8 cellular contexts compared by ENCODE assay signal in genomic region chr11:19951558-19952083, GRCh38.
DNase-seq lines count a peak whose midpoint lies in the region; ATAC-seq and TF ChIP-seq lines count a peak whose summit lies in the region.

No MANE protein-coding gene starts in this region.

- H3K4me3 ChIP-seq in heart right ventricle (peak overlapping the region in 4 of 10 donors; percentile 18 to 29 (median 25)), retinal pigment epithelial cell (ENCODE audit: low read length) (no peak overlapping the region)

- TF ChIP-seq CTCF in Calu3 (IDR thresholded peaks at IDR 0.05; ENCODE audit: unreplicated experiment), result peak; percentile 24
- TF ChIP-seq CTCF in heart right ventricle (IDR thresholded peaks at IDR 0.05), result peak; percentile 60 to 80 (median 72)
- peak; percentile 55 for TF ChIP-seq CTCF in retinal pigment epithelial cell (conservative IDR thresholded peaks at IDR 0.05; ENCODE audit: low read depth, low read length)

- DNase-seq in Calu3 (peak; percentile 44), NCI-H2107 (lab: John Stamatoyannopoulos, UW) (peak; percentile 26), heart right ventricle (peak in 1 of 2 donors; percentile 10), retinal pigment epithelial cell (ENCODE audit: low read depth) (no peak), UCSD-AML1 (lab: John Stamatoyannopoulos, UW; ENCODE audit: unreplicated experiment) (no peak)

- ATAC-seq in GM18909 (IDR thresholded peaks at IDR 0.05; ENCODE audit: poor library complexity, unreplicated experiment) (peak; percentile 90), HG03060 (IDR thresholded peaks at IDR 0.05; ENCODE audit: low read depth, unreplicated experiment) (peak; percentile 85), heart right ventricle (peak in 3 of 8 donors; percentile 38 to 62 (median 55))
- ATAC-seq in activated T-helper 17 cell treated with anti-CD3 and anti-CD28 coated beads, Interleukin-2, amount 50 U/mL, for 72 hours (replicated peaks), result peak; percentile 38

- no peaks in the 10 kb centered on the region for H3K27me3 Mint-ChIP-seq in Calu3 (ENCODE audit: unreplicated experiment)
- peaks cover 7% of the 10 kb centered on the region for H3K27me3 Mint-ChIP-seq in activated T-helper 17 cell treated with anti-CD3 and anti-CD28 coated beads, Interleukin-2, amount 50 U/mL, for 72 hours

- intact Hi-C loops in Calu3 (cut with micrococcal nuclease; ENCODE audit: unreplicated experiment) (loop anchor here (1.0 to 5.0 kb wide), 5 partner anchors 44 to 181 kb away; no protein-coding TSS in a partner anchor), heart right ventricle (cut with DNase I) (loop anchor here in 9 of 10 donors (1.0 to 10.0 kb wide), 9 partner anchors 106 to 411 kb away; partner anchors contain the start of gene HTATIP2 (in 1 of the 9))

- peaks cover 38% of the 10 kb centered on the region for H3K4me1 Mint-ChIP-seq in Calu3 (ENCODE audit: low read depth, unreplicated experiment)
- H3K4me1 Mint-ChIP-seq in activated T-helper 17 cell treated with anti-CD3 and anti-CD28 coated beads, Interleukin-2, amount 50 U/mL, for 72 hours, result peaks cover 5% of the 10 kb centered on the region

- H3K27ac ChIP-seq in heart right ventricle, result peak overlapping the region in 3 of 10 donors; percentile 3 to 48 (median 47)

- H3K36me3 Mint-ChIP-seq in Calu3 (ENCODE audit: insufficient read depth, unreplicated experiment), result no peaks in the 10 kb centered on the region
- no peaks in the 10 kb centered on the region for H3K36me3 Mint-ChIP-seq in activated T-helper 17 cell treated with anti-CD3 and anti-CD28 coated beads, Interleukin-2, amount 50 U/mL, for 72 hours (ENCODE audit: low read depth)

- peaks cover 0 to 39% (median 12%) of the 10 kb centered on the region in 9 donors for H3K36me3 ChIP-seq in heart right ventricle

- H3K9me3 ChIP-seq in heart right ventricle, result no peaks in the 10 kb centered on the region

- CTCF ChIA-PET in Calu3 (lab: Charles Lee), result interaction anchor here (0.8 to 3.0 kb wide), 5 partner anchors 12 to 182 kb away, joined by 3 to 25 read pairs (median 21); no protein-coding TSS in a partner anchor

- no peak overlapping the region for H3K27ac Mint-ChIP-seq in Calu3 (ENCODE audit: unreplicated experiment)
- H3K27ac Mint-ChIP-seq in activated T-helper 17 cell treated with anti-CD3 and anti-CD28 coated beads, Interleukin-2, amount 50 U/mL, for 72 hours, result no peak overlapping the region

- peaks cover 7 to 52% (median 38%) of the 10 kb centered on the region in 9 donors for H3K4me1 ChIP-seq in heart right ventricle

- H3K9me3 Mint-ChIP-seq in Calu3 (ENCODE audit: low read depth, unreplicated experiment), result no peaks in the 10 kb centered on the region
- no peaks in the 10 kb centered on the region for H3K9me3 Mint-ChIP-seq in activated T-helper 17 cell treated with anti-CD3 and anti-CD28 coated beads, Interleukin-2, amount 50 U/mL, for 72 hours

- H3K27me3 ChIP-seq in heart right ventricle, result no peaks in the 10 kb centered on the region

- no TSS peak for BruUV-seq in Calu3 (replicated peaks; lab: Mats Ljungman, UMichigan)

- H3K4me3 Mint-ChIP-seq in Calu3 (ENCODE audit: low read depth, unreplicated experiment), result no peak overlapping the region
- H3K4me3 Mint-ChIP-seq in activated T-helper 17 cell treated with anti-CD3 and anti-CD28 coated beads, Interleukin-2, amount 50 U/mL, for 72 hours, result peak overlapping the region; percentile 62

- WGBS in heart right ventricle, 2 donors, result 6 to 7% methylated on average over 5 of the region's 5 CpGs

Comparison
In these comparisons a context has a peak if more than half of its experiments do, and no peak if none do; other contexts are left out.
1. DNase-seq: peak in Calu3 (single experiment) and NCI-H2107 (single experiment); none in retinal pigment epithelial cell (single experiment) and UCSD-AML1 (single experiment).
2. Peak in every context shown above with its lines, with median percentiles within 50 percentile points of each other: CTCF ChIP-seq.